In genomic region chr11:95155385-95155784, GRCh38 we compare ENCODE assay signal across 21 cellular contexts.
DNase-seq lines count a peak whose midpoint lies in the region; ATAC-seq and TF ChIP-seq lines count a peak whose summit lies in the region.
"Had no signal": no experiment of that assay in that cellular context is flagged by ENCODE, and none has a peak within 500 bp of the region (broad histone marks: within the 10 kb centered on the region; RNA-seq: fewer than 3 reads in every experiment).

No MANE protein-coding gene starts in this region.

- no peaks in the 10 kb centered on the region for H3K27me3 ChIP-seq in osteoblast (ENCODE audit: insufficient read depth, low read length)

- H3K4me1 ChIP-seq in HEK293 (ENCODE audit: control insufficient read depth, insufficient read depth, low read length) (no peaks in the 10 kb centered on the region; the same call in 1 of the 2 replicates), osteoblast (ENCODE audit: insufficient read depth, low read length) (peaks cover 3% of the 10 kb centered on the region)
- H3K4me1 ChIP-seq: A549 had no signal

- no peaks in the 10 kb centered on the region for H3K27me3 Mint-ChIP-seq in activated naive CD8-positive, alpha-beta T cell
- no peaks in the 10 kb centered on the region for H3K27me3 Mint-ChIP-seq in activated naive CD8-positive, alpha-beta T cell treated with anti-CD3 and anti-CD28 coated beads for 36 hours
- no peaks in the 10 kb centered on the region for H3K27me3 Mint-ChIP-seq in memory B cell

- H3K36me3 ChIP-seq in HEK293 (ENCODE audit: control insufficient read depth in 2 of 2, insufficient read depth in 1 of 2, low read length in 2 of 2) (no peaks in the 10 kb centered on the region), osteoblast (ENCODE audit: insufficient read depth, low read length) (no peaks in the 10 kb centered on the region)

- peak overlapping the region; percentile 8 for H3K27ac Mint-ChIP-seq in activated naive CD8-positive, alpha-beta T cell
- no peak overlapping the region for H3K27ac Mint-ChIP-seq in activated naive CD8-positive, alpha-beta T cell treated with anti-CD3 and anti-CD28 coated beads for 36 hours
- peak overlapping the region; percentile 58 for H3K27ac Mint-ChIP-seq in memory B cell
- H3K27ac Mint-ChIP-seq: CD8-positive, alpha-beta T cell; H9; HFFc6 had no signal

- no peaks in the 10 kb centered on the region for H4K20me1 ChIP-seq in osteoblast (ENCODE audit: insufficient read depth, low read length)

- H3K4me3 ChIP-seq in HEK293 (ENCODE audit: low read depth, low read length) (no peak overlapping the region), osteoblast (ENCODE audit: insufficient read depth, low read length) (no peak overlapping the region)
- H3K4me3 ChIP-seq: A549, GM23248 had no signal

- CTCF ChIA-PET in HEK293 (lab: Yijun Ruan, JAX): interaction anchor here (0.6 to 7.5 kb wide), 22 partner anchors 9 to 1269 kb away, joined by 3 to 169 read pairs (median 4); no protein-coding TSS in a partner anchor

- H3K36me3 Mint-ChIP-seq in activated naive CD8-positive, alpha-beta T cell: peaks cover 8% of the 10 kb centered on the region
- peaks cover 12% of the 10 kb centered on the region for H3K36me3 Mint-ChIP-seq in activated naive CD8-positive, alpha-beta T cell treated with anti-CD3 and anti-CD28 coated beads for 36 hours
- H3K36me3 Mint-ChIP-seq in memory B cell: no peaks in the 10 kb centered on the region
- H3K36me3 Mint-ChIP-seq: CD8-positive, alpha-beta T cell had no signal

- ATAC-seq in memory B cell (ENCODE audit: low read depth) (no peak), SK-N-SH treated with all-trans-retinoic acid at 6 μM for 48 hours (no peak)
- ATAC-seq: A549; CD8-positive, alpha-beta T cell; HCT116 had no signal

- H3K4me1 Mint-ChIP-seq in activated naive CD8-positive, alpha-beta T cell (ENCODE audit: low read depth): peaks cover 60% of the 10 kb centered on the region
- H3K4me1 Mint-ChIP-seq in activated naive CD8-positive, alpha-beta T cell treated with anti-CD3 and anti-CD28 coated beads for 36 hours: peaks cover 47% of the 10 kb centered on the region
- H3K4me1 Mint-ChIP-seq in memory B cell: peaks cover 32% of the 10 kb centered on the region

- TF ChIP-seq CTCF in HEK293 (tag by site-specific recombination; IDR thresholded peaks at IDR 0.05) (no peak), osteoblast (IDR thresholded peaks at IDR 0.05; ENCODE audit: extremely low read depth, low read depth, low read length) (no peak)

- no peaks in the 10 kb centered on the region for H3K79me2 ChIP-seq in osteoblast (ENCODE audit: insufficient read depth, low read length)

- H3K27ac ChIP-seq in HEK293 (ENCODE audit: extremely low read depth, low read depth, low read length) (no peak overlapping the region), osteoblast (ENCODE audit: low read depth, low read length) (no peak overlapping the region)
- H3K27ac ChIP-seq: A549, GM23248 had no signal

- no peak for DNase-seq in activated naive CD8-positive, alpha-beta T cell treated with anti-CD3 and anti-CD28 coated beads for 36 hours
- DNase-seq in memory B cell (ENCODE audit: low spot score in 2 of 2) (no peak), osteoblast (ENCODE audit: insufficient read length, low spot score, missing footprints) (peak; percentile 67), NCI-H526 treated with DMSO at 0.1 percent for 48 hours (lab: John Stamatoyannopoulos, UW) (no peak), cerebellum (ENCODE audit: low spot score) (no peak)
- DNase-seq: 8988T; ACHN; AML-193; C1 segment of cervical spinal cord; CD8-positive, alpha-beta T cell; DMS 273 treated with DMSO at 0.1 percent for 48 hours; DMS79; GF-D8; GM23248; HFFc6 had no signal

- H3K9me3 ChIP-seq in HEK293 (ENCODE audit: control insufficient read depth, insufficient read depth, low read depth, low read length) (no peaks in the 10 kb centered on the region), osteoblast (ENCODE audit: low read depth, low read length) (no peaks in the 10 kb centered on the region)
- H3K9me3 ChIP-seq: A549 had no signal

- H3K4me3 Mint-ChIP-seq in activated naive CD8-positive, alpha-beta T cell: no peak overlapping the region
- H3K4me3 Mint-ChIP-seq in activated naive CD8-positive, alpha-beta T cell treated with anti-CD3 and anti-CD28 coated beads for 36 hours: no peak overlapping the region
- H3K4me3 Mint-ChIP-seq in memory B cell: no peak overlapping the region
- H3K4me3 Mint-ChIP-seq: CD8-positive, alpha-beta T cell; H9; HFFc6 had no signal

- POLR2A ChIA-PET in HEK293 (lab: Yijun Ruan, JAX): no interaction called here

- H2AFZ ChIP-seq in osteoblast (ENCODE audit: low read length): no peak overlapping the region
- H2AFZ ChIP-seq: GM23248 had no signal

- H3K4me2 ChIP-seq in osteoblast (ENCODE audit: insufficient read depth, low read length): no peak overlapping the region
- H3K4me2 ChIP-seq: A549 had no signal

- no peaks in the 10 kb centered on the region for H3K9me3 Mint-ChIP-seq in activated naive CD8-positive, alpha-beta T cell (ENCODE audit: low read depth)
- peaks cover 3% of the 10 kb centered on the region for H3K9me3 Mint-ChIP-seq in activated naive CD8-positive, alpha-beta T cell treated with anti-CD3 and anti-CD28 coated beads for 36 hours
- no peaks in the 10 kb centered on the region for H3K9me3 Mint-ChIP-seq in memory B cell
- H3K9me3 Mint-ChIP-seq: CD8-positive, alpha-beta T cell; HFFc6 had no signal

TF ChIP-seq in HEK293, 187 proteins besides CTCF, POLR2A, EP300 and RAD21:
- TF ChIP-seq ZNF600 (tag by site-specific recombination; IDR thresholded peaks at IDR 0.05) (no peak), ZNF596 (tag by site-specific recombination; IDR thresholded peaks at IDR 0.05) (peak; percentile 52; the same call in 1 of the 2 replicates)

TF ChIP-seq in SK-N-SH treated with all-trans-retinoic acid at 6 μM for 48 hours, 23 proteins besides CTCF, POLR2A, EP300 and RAD21:
- no peak for TF ChIP-seq PATZ1 (CRISPR knock-in tag; IDR thresholded peaks at IDR 0.05; ENCODE audit: borderline replicate concordance)
- TF ChIP-seq ESRRG (CRISPR knock-in tag; IDR thresholded peaks at IDR 0.05): no peak
- no peak for TF ChIP-seq SNAI2 (CRISPR knock-in tag; IDR thresholded peaks at IDR 0.05)
- TF ChIP-seq ZNF70 (CRISPR knock-in tag; IDR thresholded peaks at IDR 0.05): no peak
- no peak for TF ChIP-seq ZC3H10 (CRISPR knock-in tag; IDR thresholded peaks at IDR 0.05)
